In the genomic region with DNA sequence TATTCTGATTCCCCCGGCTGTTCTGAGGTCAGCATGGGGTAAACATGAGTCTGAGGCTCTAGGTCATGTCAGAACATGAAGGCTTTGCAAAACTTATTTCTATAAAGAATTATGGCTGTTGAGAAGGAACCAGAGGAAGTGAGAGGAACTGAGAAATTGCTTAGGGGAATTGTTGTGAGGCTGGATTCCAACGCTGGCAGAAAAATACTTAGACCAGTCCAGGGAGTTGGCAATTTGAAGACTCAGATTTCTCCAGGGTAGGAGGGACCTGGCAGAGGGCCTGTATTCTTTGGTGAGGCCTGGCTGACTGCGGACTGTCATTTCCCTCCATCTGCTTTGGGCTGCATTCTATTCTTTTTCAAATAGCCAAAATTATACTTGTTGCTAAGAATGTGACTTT, we compare ENCODE assay signal across 12 cellular contexts.
DNase-seq lines count a peak whose midpoint lies in the region; ATAC-seq and TF ChIP-seq lines count a peak whose summit lies in the region.
"Had no signal": no experiment of that assay in that cellular context is flagged by ENCODE, and none has a peak within 500 bp of the region (broad histone marks: within the 10 kb centered on the region; RNA-seq: fewer than 3 reads in every experiment).

No MANE protein-coding gene starts in this region.

- TF ChIP-seq POLR2A in thyroid gland (IDR thresholded peaks at IDR 0.05): no peak

- ATAC-seq in left lobe of liver (peak; percentile 98), GM21390 (IDR thresholded peaks at IDR 0.05; ENCODE audit: unreplicated experiment) (no peak)
- ATAC-seq: HCT116 had no signal

- no peak overlapping the region for H3K4me3 ChIP-seq in thyroid gland (replicated peaks in 1 of 3)

- H3K4me1 ChIP-seq in thyroid gland: peaks cover 0 to 10% of the 10 kb centered on the region in 2 donors

- no peaks in the 10 kb centered on the region for H3K9me3 ChIP-seq in thyroid gland

- H3K36me3 ChIP-seq in thyroid gland: no peaks in the 10 kb centered on the region

- no peak overlapping the region for H3K4me3 Mint-ChIP-seq in dendritic cell treated with granulocyte-macrophage colony-stimulating factor and Interleukin-4, amounts not matched to agents 40 ng/mL and 50 ng/mL, for 4 days

- H3K27ac ChIP-seq in thyroid gland: peak overlapping the region in 2 of 3 donors; percentile 0 to 44

- 13 to 21% methylated on average over 3 of the region's 3 CpGs for WGBS in thyroid gland, 2 donors

- H3K9me3 Mint-ChIP-seq in dendritic cell treated with granulocyte-macrophage colony-stimulating factor and Interleukin-4, amounts not matched to agents 40 ng/mL and 50 ng/mL, for 4 days: no peaks in the 10 kb centered on the region

- peaks cover 24% of the 10 kb centered on the region for H3K4me1 Mint-ChIP-seq in dendritic cell treated with granulocyte-macrophage colony-stimulating factor and Interleukin-4, amounts not matched to agents 40 ng/mL and 50 ng/mL, for 4 days (ENCODE audit: low read depth)

- H3K27me3 Mint-ChIP-seq in dendritic cell treated with granulocyte-macrophage colony-stimulating factor and Interleukin-4, amounts not matched to agents 40 ng/mL and 50 ng/mL, for 4 days: no peaks in the 10 kb centered on the region

- DNase-seq in NCI-H226 (peak; percentile 43), left lobe of liver (ENCODE audit: low spot score) (peak; percentile 81), thyroid gland (peak; percentile 48 to 64), GM20000 (ENCODE audit: low spot score) (no peak), T1000 (lab: John Stamatoyannopoulos, UW) (no peak)
- no peak for DNase-seq in activated CD4-positive, CD25-positive, alpha-beta regulatory T cell treated with anti-CD3 and anti-CD28 coated beads, Interleukin-2, amount 50 U/mL, for 72 hours
- DNase-seq: activated T-cell treated with anti-CD3 and anti-CD28 coated beads, Interleukin-2, amount 50 U/mL, for 48 hours; KBM-7; SHP77 had no signal

- no peaks in the 10 kb centered on the region for H3K27me3 ChIP-seq in thyroid gland

- intact Hi-C loops in dendritic cell treated with granulocyte-macrophage colony-stimulating factor and Interleukin-4, amounts not matched to agents 40 ng/mL and 50 ng/mL, for 4 days (cut with micrococcal nuclease): loop anchor here (5.0 kb wide), 1 partner anchor 682 kb away; no protein-coding TSS in a partner anchor
- intact Hi-C loops in thyroid gland (cut with DNase I): no loop called here

- TF ChIP-seq CTCF in thyroid gland (IDR thresholded peaks at IDR 0.05) (no peak), GM20000 (IDR thresholded peaks at IDR 0.05; ENCODE audit: extremely low read depth, missing control alignments) (no peak)

- peak overlapping the region; percentile 80 for H3K27ac Mint-ChIP-seq in dendritic cell treated with granulocyte-macrophage colony-stimulating factor and Interleukin-4, amounts not matched to agents 40 ng/mL and 50 ng/mL, for 4 days

- peaks cover 26% of the 10 kb centered on the region for H3K36me3 Mint-ChIP-seq in dendritic cell treated with granulocyte-macrophage colony-stimulating factor and Interleukin-4, amounts not matched to agents 40 ng/mL and 50 ng/mL, for 4 days (ENCODE audit: low read depth)

Comparison
In these comparisons a context has a peak if more than half of its experiments do, and no peak if none do; other contexts are left out.
1. DNase-seq: peak in NCI-H226 (single experiment), left lobe of liver (single experiment) and thyroid gland (2 of 2); none in GM20000 (single experiment), activated CD4-positive, CD25-positive, alpha-beta regulatory T cell treated with anti-CD3 and anti-CD28 coated beads, Interleukin-2, amount 50 U/mL, for 72 hours (single experiment) and T1000 (single experiment).